ENCODE assay signal across 11 cellular contexts in the genomic region with DNA sequence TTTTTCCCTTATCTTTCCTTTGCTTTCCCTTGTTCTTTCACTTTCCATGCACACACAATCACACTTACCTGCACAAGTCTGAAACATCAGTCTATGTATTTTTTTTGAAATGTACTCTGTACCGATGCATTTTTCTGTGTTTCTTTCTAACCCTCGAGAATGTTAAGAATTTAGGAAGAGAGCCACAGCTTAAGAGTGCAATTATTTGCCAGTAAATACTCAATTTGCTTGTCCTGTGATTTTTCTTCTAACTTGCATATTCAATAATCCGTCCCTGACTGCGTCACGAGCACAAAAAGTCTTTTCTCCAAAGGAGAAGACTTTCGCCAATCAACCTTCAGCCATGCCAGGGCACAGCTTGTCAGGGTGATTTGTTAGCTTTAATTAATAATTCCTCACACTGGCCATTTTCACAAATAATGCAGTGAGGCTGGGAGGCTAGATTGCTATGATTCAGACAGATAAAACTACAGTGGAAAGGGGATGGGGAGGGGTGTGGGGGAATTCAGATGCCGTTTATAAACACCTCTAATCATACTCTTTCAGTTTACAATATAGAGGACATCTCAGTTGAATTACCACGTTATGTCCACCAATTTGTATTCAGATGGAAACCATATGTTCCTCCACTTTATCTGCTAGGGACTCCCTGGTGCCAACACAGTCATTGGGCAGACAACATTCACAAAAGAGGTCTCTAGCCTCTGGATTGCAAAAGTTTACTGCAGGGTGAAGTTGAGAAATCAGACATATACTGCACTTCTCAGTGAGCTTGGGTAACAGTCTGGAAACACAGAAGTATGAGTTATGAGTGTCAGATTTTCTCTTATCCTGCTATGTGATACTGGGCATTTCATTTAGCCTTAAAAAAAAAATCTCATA.
DNase-seq lines count a peak whose midpoint lies in the region; ATAC-seq, FAIRE-seq and TF ChIP-seq lines count a peak whose summit lies in the region.
"Had no signal": no experiment of that assay in that cellular context is flagged by ENCODE, and none has a peak within 500 bp of the region (broad histone marks: within the 10 kb centered on the region; RNA-seq: fewer than 3 reads in every experiment).

No MANE protein-coding gene starts in this region.

- H3K4me2 ChIP-seq in HCT116 (ENCODE audit: low read length): peak overlapping the region; percentile 74
- H3K4me2 ChIP-seq in mammary epithelial cell (ENCODE audit: insufficient read depth, low read depth, low read length): peak overlapping the region; percentile 88
- H3K4me2 ChIP-seq in HepG2 (ENCODE audit: low read depth, low read length): peak overlapping the region; percentile 76

- peak overlapping the region; percentile 83 for H3K27ac ChIP-seq in HCT116 (ENCODE audit: low read depth, low read length)
- peak overlapping the region; percentile 78 for H3K27ac ChIP-seq in mammary epithelial cell (ENCODE audit: insufficient read depth, low read depth, low read length)
- peak overlapping the region; percentile 23 for H3K27ac ChIP-seq in HepG2 (ENCODE audit: extremely low read length, insufficient read depth, low read length)
- peak overlapping the region in 1 of 2 donors; percentile 14 for H3K27ac ChIP-seq in tibial artery
- H3K27ac ChIP-seq in CD8-positive, alpha-beta memory T cell (ENCODE audit: low read depth, low read length): no peak overlapping the region
- H3K27ac ChIP-seq: colonic mucosa had no signal

- ATAC-seq in HCT116 (peak; percentile 63), HepG2 (peak; percentile 83), GM18519 (IDR thresholded peaks at IDR 0.05; ENCODE audit: low FRiP score, unreplicated experiment) (no peak)
- ATAC-seq: GM12878 had no signal

- H3K4me3 Mint-ChIP-seq in CD8-positive, alpha-beta memory T cell: no peak overlapping the region

- CTCF ChIA-PET in HCT116 (lab: Charles Lee) (no interaction called here), mammary epithelial cell (lab: Charles Lee; ENCODE audit: low non-redundant PET) (interaction anchor here (0.7 kb wide), 1 partner anchor 605 kb away, joined by 5 read pairs; no protein-coding TSS in a partner anchor), HepG2 (lab: Yijun Ruan, JAX; ENCODE audit: low intra/inter-chr PET ratio, low total read pairs) (no interaction called here)
- CTCF ChIA-PET in CD8-positive, alpha-beta memory T cell (lab: Charles Lee): no interaction called here

- TF ChIP-seq EP300 in HepG2 (IDR thresholded peaks at IDR 0.05; ENCODE audit: low read depth in 2 of 2, low read length in 2 of 2): 0 out of 4 replicates have a peak, but pooled peaks of 1 of the 2 experiments have one; percentile 15
- TF ChIP-seq EP300 in HepG2 (CRISPR knock-in tag; IDR thresholded peaks at IDR 0.05; ENCODE audit: borderline replicate concordance): no peak

- in situ Hi-C loops in mammary epithelial cell (cut with MboI; ENCODE audit: low sequenced_read_pairs in 2 of 2) (no loop called here), HepG2 (cut with HindIII; ENCODE audit: extremely low pct_ligation_motif_present, low pct_unique_long_range_greater_than_20kb) (no loop called here)

- no peaks in the 10 kb centered on the region for H4K20me1 ChIP-seq in HCT116 (ENCODE audit: insufficient read depth)
- no peaks in the 10 kb centered on the region for H4K20me1 ChIP-seq in mammary epithelial cell (ENCODE audit: insufficient read depth, low read length)
- no peaks in the 10 kb centered on the region for H4K20me1 ChIP-seq in HepG2 (ENCODE audit: insufficient read depth, low read length)

- peaks cover 0 to under 1% of the 10 kb centered on the region in 2 donors for H3K27me3 Mint-ChIP-seq in CD8-positive, alpha-beta memory T cell

- no peaks in the 10 kb centered on the region for H3K9me3 Mint-ChIP-seq in CD8-positive, alpha-beta memory T cell

- H3K9me3 ChIP-seq in HCT116 (ENCODE audit: control insufficient read depth in 1 of 2, insufficient read depth in 1 of 2, low read depth in 1 of 2, low read length in 2 of 2): no peaks in the 10 kb centered on the region
- no peaks in the 10 kb centered on the region for H3K9me3 ChIP-seq in mammary epithelial cell (replicated peaks; ENCODE audit: insufficient read depth, low read length)
- H3K9me3 ChIP-seq in HepG2 (ENCODE audit: low read length): no peaks in the 10 kb centered on the region
- no peaks in the 10 kb centered on the region for H3K9me3 ChIP-seq in tibial artery
- H3K9me3 ChIP-seq in CD8-positive, alpha-beta memory T cell (ENCODE audit: low read length): no peaks in the 10 kb centered on the region
- H3K9me3 ChIP-seq: colonic mucosa had no signal

- peak overlapping the region; percentile 48 to 62 for H3K4me3 ChIP-seq in HCT116 (replicated peaks in 1 of 2; ENCODE audit: low read depth in 1 of 2, low read length in 2 of 2)
- H3K4me3 ChIP-seq in mammary epithelial cell (replicated peaks in 1 of 3; ENCODE audit: insufficient read depth in 1 of 3, low read depth in 2 of 3, low read length in 3 of 3): peak overlapping the region; percentile 43 to 51 (median 48)
- peak overlapping the region; percentile 43 to 62 (median 50); a peak in 5 of 6 replicates for H3K4me3 ChIP-seq in HepG2 (replicated peaks in 1 of 3; ENCODE audit: insufficient read depth in 1 of 3, low read depth in 2 of 3, low read length in 3 of 3)
- peak overlapping the region; percentile 21 to 23 for H3K4me3 ChIP-seq in tibial artery
- no peak overlapping the region for H3K4me3 ChIP-seq in H7 (ENCODE audit: insufficient read depth, low read depth, low read length)
- H3K4me3 ChIP-seq in CD8-positive, alpha-beta memory T cell (ENCODE audit: low read length): no peak overlapping the region
- H3K4me3 ChIP-seq: colonic mucosa, GM12878 had no signal

- TF ChIP-seq POLR2A in HCT116 (IDR thresholded peaks at IDR 0.05; ENCODE audit: borderline replicate concordance, extremely low read depth, insufficient read depth, insufficient read length) (no peak), HepG2 (IDR thresholded peaks at IDR 0.05; ENCODE audit: insufficient read depth in 1 of 2, low read depth in 2 of 2, low read length in 2 of 2) (no peak)

- FAIRE-seq in HepG2 (lab: Jason Lieb, UNC) (no peak), HTR-8/SVneo (lab: Jason Lieb, UNC) (no peak)
- FAIRE-seq: GM12878 had no signal

- BruUV-seq in HCT116 (replicated peaks; lab: Mats Ljungman, UMichigan): TSS peak; percentile 75
- TSS peak; percentile 51 for BruUV-seq in mammary epithelial cell (replicated peaks; lab: Mats Ljungman, UMichigan)
- BruUV-seq in HepG2 (replicated peaks; lab: Mats Ljungman, UMichigan): no TSS peak

- RAD21 ChIA-PET in HCT116 (lab: Charles Lee; ENCODE audit: low non-redundant PET in 1 of 2, low total read pairs in 2 of 2, uncharacterized antibody in 2 of 2, unreplicated experiment in 2 of 2): no interaction called here

- H3K27me3 ChIP-seq in HCT116 (ENCODE audit: insufficient read depth, low read length) (no peaks in the 10 kb centered on the region), mammary epithelial cell (ENCODE audit: insufficient read depth, low read length) (no peaks in the 10 kb centered on the region), HepG2 (ENCODE audit: control insufficient read depth in 1 of 2, insufficient read depth in 2 of 2, low read length in 2 of 2) (no peaks in the 10 kb centered on the region), tibial artery (no peaks in the 10 kb centered on the region), H7 (ENCODE audit: control insufficient read depth, insufficient read depth, low read length) (no peaks in the 10 kb centered on the region)
- H3K27me3 ChIP-seq in CD8-positive, alpha-beta memory T cell (ENCODE audit: insufficient read depth, low read length, poor library complexity, severe bottlenecking): no peaks in the 10 kb centered on the region
- H3K27me3 ChIP-seq: colonic mucosa had no signal

- H3K79me2 ChIP-seq in HCT116 (ENCODE audit: insufficient read depth, low read length) (peaks cover 22% of the 10 kb centered on the region), mammary epithelial cell (ENCODE audit: insufficient read depth, low read length) (no peaks in the 10 kb centered on the region), HepG2 (ENCODE audit: insufficient read depth, low read length) (no peaks in the 10 kb centered on the region)

- TF ChIP-seq RAD21 in HCT116 (IDR thresholded peaks at IDR 0.05; ENCODE audit: low read depth): no peak
- TF ChIP-seq RAD21 in HepG2 (CRISPR knock-in tag; IDR thresholded peaks at IDR 0.05): no peak

- dilution Hi-C loops in mammary epithelial cell (cut with HindIII; ENCODE audit: low sequenced_read_pairs): no loop called here

- H3K36me3 Mint-ChIP-seq in CD8-positive, alpha-beta memory T cell: peaks cover 0 to 4% (median 0%) of the 10 kb centered on the region in 3 donors

- intact Hi-C loops in HCT116 (cut with micrococcal nuclease): loop anchor here (5.0 kb wide), 1 partner anchor 107 kb away; no protein-coding TSS in a partner anchor
- intact Hi-C loops in mammary epithelial cell (cut with micrococcal nuclease): loop anchor here (5.0 to 10.0 kb wide), 2 partner anchors 114 to 232 kb away; no protein-coding TSS in a partner anchor
- intact Hi-C loops in HepG2 (cut with micrococcal nuclease; ENCODE audit: unreplicated experiment): no loop called here
- intact Hi-C loops in tibial artery (cut with DNase I; ENCODE audit: low total_unique reads): no loop called here

- H3K4me1 ChIP-seq in HCT116 (ENCODE audit: control insufficient read depth in 1 of 2, insufficient read depth in 2 of 2, low read length in 2 of 2): peaks cover 46 to 81% of the 10 kb centered on the region in 2 experiments
- no peaks in the 10 kb centered on the region for H3K4me1 ChIP-seq in mammary epithelial cell (ENCODE audit: insufficient read depth, low read length)
- H3K4me1 ChIP-seq in HepG2 (ENCODE audit: insufficient read depth, low read length): peaks cover 24% of the 10 kb centered on the region
- peaks cover 0 to 12% (median 0%) of the 10 kb centered on the region in 4 donors for H3K4me1 ChIP-seq in tibial artery
- no peaks in the 10 kb centered on the region for H3K4me1 ChIP-seq in CD8-positive, alpha-beta memory T cell (ENCODE audit: insufficient read depth, low read length)
- H3K4me1 ChIP-seq: colonic mucosa had no signal

- H2AFZ ChIP-seq in HCT116 (ENCODE audit: low read depth, low read length, poor library complexity, severe bottlenecking): no peak overlapping the region
- H2AFZ ChIP-seq in mammary epithelial cell (ENCODE audit: low read depth, low read length): peak overlapping the region; percentile 82
- peak overlapping the region; percentile 80 for H2AFZ ChIP-seq in HepG2 (ENCODE audit: low read length)

- H3K36me3 ChIP-seq in HCT116 (ENCODE audit: control insufficient read depth in 1 of 2, insufficient read depth in 2 of 2, low read length in 2 of 2) (no peaks in the 10 kb centered on the region), mammary epithelial cell (ENCODE audit: insufficient read depth, low read length) (no peaks in the 10 kb centered on the region), HepG2 (replicated peaks in 1 of 2; ENCODE audit: control insufficient read depth in 1 of 2, insufficient read depth in 2 of 2, low read length in 2 of 2) (no peaks in the 10 kb centered on the region), tibial artery (no peaks in the 10 kb centered on the region), H7 (replicated peaks; ENCODE audit: control insufficient read depth, insufficient read depth, low read length) (no peaks in the 10 kb centered on the region)
- no peaks in the 10 kb centered on the region for H3K36me3 ChIP-seq in CD8-positive, alpha-beta memory T cell (ENCODE audit: insufficient read depth, low read length)
- H3K36me3 ChIP-seq: colonic mucosa had no signal

- peaks cover 3 to 20% (median 9%) of the 10 kb centered on the region in 3 donors for H3K4me1 Mint-ChIP-seq in CD8-positive, alpha-beta memory T cell

- no peaks in the 10 kb centered on the region for H3K9me2 ChIP-seq in HCT116 (ENCODE audit: insufficient read depth)

- H3K27ac Mint-ChIP-seq in CD8-positive, alpha-beta memory T cell: no peak overlapping the region

- DNase-seq in HCT116 (ENCODE audit: low read depth, low spot score) (no peak), mammary epithelial cell (peak; percentile 68), HepG2 (ENCODE audit: low spot score) (peak; percentile 39), tibial artery (no peak), H7 (no peak), HTR-8/SVneo (ENCODE audit: insufficient read length, low spot score) (no peak)
- DNase-seq in CD8-positive, alpha-beta memory T cell: no peak
- DNase-seq: colonic mucosa, NCI-H1930 had no signal

- POLR2A ChIA-PET in HCT116 (lab: Charles Lee): interaction anchor here (1.0 to 1.2 kb wide), 2 partner anchors 58 to 109 kb away, joined by 3 read pairs; no protein-coding TSS in a partner anchor
- POLR2A ChIA-PET in HepG2 (lab: Yijun Ruan, JAX): no interaction called here
- POLR2A ChIA-PET in CD8-positive, alpha-beta memory T cell (lab: Charles Lee): no interaction called here

- H3K9ac ChIP-seq in HCT116 (ENCODE audit: low read length) (peak overlapping the region; percentile 74), mammary epithelial cell (ENCODE audit: insufficient read depth, low read length) (peak overlapping the region; percentile 56), HepG2 (ENCODE audit: insufficient read depth, low read depth, low read length) (peak overlapping the region; percentile 11)

- TF ChIP-seq CTCF in HCT116 (IDR thresholded peaks at IDR 0.05 in 2 of 3, conservative IDR thresholded peaks at IDR 0.05 in 1 of 3; ENCODE audit: borderline replicate concordance in 1 of 3, insufficient read depth in 1 of 3, low read depth in 2 of 3, low read length in 2 of 3): no peak
- no peak for TF ChIP-seq CTCF in mammary epithelial cell (conservative IDR thresholded peaks at IDR 0.05 in 1 of 2, IDR thresholded peaks at IDR 0.05 in 1 of 2; ENCODE audit: extremely low read depth in 1 of 2, insufficient read depth in 1 of 2, low read depth in 1 of 2, low read length in 2 of 2)
- TF ChIP-seq CTCF in HepG2 (CRISPR knock-in tag; IDR thresholded peaks at IDR 0.05): no peak
- TF ChIP-seq CTCF in tibial artery (IDR thresholded peaks at IDR 0.05): no peak

- 2% methylated on average over 8 of the region's 8 CpGs for WGBS in mammary epithelial cell (ENCODE audit: low coverage, missing lambda C conversion rate)
- WGBS in HepG2 (ENCODE audit: low lambda C conversion rate): 5% methylated on average over 8 of the region's 8 CpGs

Comparison
In these comparisons a context has a peak if more than half of its experiments do, and no peak if none do; other contexts are left out.
1. DNase-seq: peak in mammary epithelial cell (single experiment) and HepG2 (single experiment); none in HCT116 (single experiment), tibial artery (0 of 2), H7 (single experiment), HTR-8/SVneo (single experiment) and CD8-positive, alpha-beta memory T cell (0 of 5).
2. H3K4me3 ChIP-seq: peak in HCT116 (2 of 2), mammary epithelial cell (3 of 3), HepG2 (3 of 3) and tibial artery (2 of 2); none in H7 (single experiment) and CD8-positive, alpha-beta memory T cell (single experiment).
3. H3K9ac ChIP-seq: peak in every context shown above with its lines; median percentile 74 in HCT116; 56 in mammary epithelial cell; 11 in HepG2.
4. intact Hi-C loops: an anchor here in HCT116 (5.0 kb wide) and mammary epithelial cell (5.0 to 10.0 kb wide); none called in HepG2 and tibial artery.
5. Peak in every context shown above with its lines, with median percentiles within 50 percentile points of each other: H3K4me2 ChIP-seq.